25 cellular contexts compared by ENCODE assay signal in genomic region chr16:48062681-48063080, GRCh38.
"Had no signal": no experiment of that assay in that cellular context is flagged by ENCODE, and none has a peak within 500 bp of the region (broad histone marks: within the 10 kb centered on the region; RNA-seq: fewer than 3 reads in every experiment).

No MANE protein-coding gene starts in this region.

- H3K27ac ChIP-seq: colonic mucosa, coronary artery, dorsolateral prefrontal cortex, epithelial cell of prostate, esophagus muscularis mucosa, esophagus squamous epithelium, foreskin keratinocyte, gastrocnemius medialis, gastroesophageal sphincter, heart left ventricle, heart right ventricle had no signal

- ATAC-seq: effector memory CD8-positive, alpha-beta T cell; esophagus mucosa; foreskin keratinocyte; gastrocnemius medialis; gastroesophageal sphincter; heart left ventricle; heart right ventricle had no signal

- H3K4me1 ChIP-seq: colonic mucosa, esophagus muscularis mucosa, esophagus squamous epithelium, foreskin keratinocyte, gastroesophageal sphincter, heart left ventricle had no signal

- H3K27me3 ChIP-seq: colonic mucosa, dorsolateral prefrontal cortex, esophagus muscularis mucosa, esophagus squamous epithelium, gastrocnemius medialis, heart left ventricle, heart right ventricle had no signal

- H3K9me3 Mint-ChIP-seq: dendritic cell treated with granulocyte-macrophage colony-stimulating factor and Interleukin-4, amounts not matched to agents 40 ng/mL and 50 ng/mL, for 4 days; effector memory CD8-positive, alpha-beta T cell had no signal

- H3K36me3 ChIP-seq: colonic mucosa, esophagus muscularis mucosa, esophagus squamous epithelium, gastrocnemius medialis, gastroesophageal sphincter, heart left ventricle, heart right ventricle had no signal

- H3K9me3 ChIP-seq: colonic mucosa, esophagus muscularis mucosa, esophagus squamous epithelium, gastrocnemius medialis, gastroesophageal sphincter, heart left ventricle, heart right ventricle had no signal

- H3K4me3 ChIP-seq: colonic mucosa, coronary artery, dorsolateral prefrontal cortex, esophagus muscularis mucosa, esophagus squamous epithelium, gastrocnemius medialis, gastroesophageal sphincter, heart left ventricle, heart right ventricle had no signal

- H3K27me3 Mint-ChIP-seq: dendritic cell treated with granulocyte-macrophage colony-stimulating factor and Interleukin-4, amounts not matched to agents 40 ng/mL and 50 ng/mL, for 4 days had no signal

- H3K27ac Mint-ChIP-seq: dendritic cell treated with granulocyte-macrophage colony-stimulating factor and Interleukin-4, amounts not matched to agents 40 ng/mL and 50 ng/mL, for 4 days; effector memory CD8-positive, alpha-beta T cell; endodermal cell had no signal

- H3K4me3 Mint-ChIP-seq: dendritic cell treated with granulocyte-macrophage colony-stimulating factor and Interleukin-4, amounts not matched to agents 40 ng/mL and 50 ng/mL, for 4 days; effector memory CD8-positive, alpha-beta T cell; endodermal cell had no signal

- DNase-seq: colonic mucosa; cortex of kidney; dermis blood vessel endothelial cell; dorsolateral prefrontal cortex; effector CD4-positive, alpha-beta T cell; effector CD8-positive, alpha-beta T cell; effector memory CD4-positive, alpha-beta T cell; effector memory CD8-positive, alpha-beta T cell; endodermal cell; erythroblast; esophagus squamous epithelium; foreskin fibroblast; foreskin keratinocyte; foreskin melanocyte; gastrocnemius medialis; glutamatergic neuron; head of caudate nucleus; heart left ventricle; heart right ventricle had no signal
